Comparison of ENCODE assay signal across 2 cellular contexts in genomic region chr22:46749682-46750529, GRCh38.
TF ChIP-seq lines count a peak whose summit lies in the region.

No MANE protein-coding gene starts in this region.

TF ChIP-seq in GM12878, 131 proteins besides CTCF, POLR2A, EP300 and RAD21 (continued from another document):
- TF ChIP-seq NKRF (conservative IDR thresholded peaks at IDR 0.05) (no peak), TCF12 (IDR thresholded peaks at IDR 0.05; ENCODE audit: low read depth, low read length) (no peak), TCF7 (IDR thresholded peaks at IDR 0.05; ENCODE audit: borderline replicate concordance) (no peak), MXI1 (IDR thresholded peaks at IDR 0.05; ENCODE audit: low read depth, low read length) (no peak), MTA2 (IDR thresholded peaks at IDR 0.05; ENCODE audit: low read depth) (no peak), TBL1XR1 (IDR thresholded peaks at IDR 0.05; ENCODE audit: low read depth, low read length) (no peak), CREB1 (IDR thresholded peaks at IDR 0.05; ENCODE audit: low read depth) (no peak), DPF2 (IDR thresholded peaks at IDR 0.05) (no peak)
- TF ChIP-seq, protein P1, sequence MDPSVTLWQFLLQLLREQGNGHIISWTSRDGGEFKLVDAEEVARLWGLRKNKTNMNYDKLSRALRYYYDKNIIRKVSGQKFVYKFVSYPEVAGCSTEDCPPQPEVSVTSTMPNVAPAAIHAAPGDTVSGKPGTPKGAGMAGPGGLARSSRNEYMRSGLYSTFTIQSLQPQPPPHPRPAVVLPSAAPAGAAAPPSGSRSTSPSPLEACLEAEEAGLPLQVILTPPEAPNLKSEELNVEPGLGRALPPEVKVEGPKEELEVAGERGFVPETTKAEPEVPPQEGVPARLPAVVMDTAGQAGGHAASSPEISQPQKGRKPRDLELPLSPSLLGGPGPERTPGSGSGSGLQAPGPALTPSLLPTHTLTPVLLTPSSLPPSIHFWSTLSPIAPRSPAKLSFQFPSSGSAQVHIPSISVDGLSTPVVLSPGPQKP (IDR thresholded peaks at IDR 0.05; ENCODE audit: low read depth, low read length) = no peak
- TF ChIP-seq, protein P2, sequence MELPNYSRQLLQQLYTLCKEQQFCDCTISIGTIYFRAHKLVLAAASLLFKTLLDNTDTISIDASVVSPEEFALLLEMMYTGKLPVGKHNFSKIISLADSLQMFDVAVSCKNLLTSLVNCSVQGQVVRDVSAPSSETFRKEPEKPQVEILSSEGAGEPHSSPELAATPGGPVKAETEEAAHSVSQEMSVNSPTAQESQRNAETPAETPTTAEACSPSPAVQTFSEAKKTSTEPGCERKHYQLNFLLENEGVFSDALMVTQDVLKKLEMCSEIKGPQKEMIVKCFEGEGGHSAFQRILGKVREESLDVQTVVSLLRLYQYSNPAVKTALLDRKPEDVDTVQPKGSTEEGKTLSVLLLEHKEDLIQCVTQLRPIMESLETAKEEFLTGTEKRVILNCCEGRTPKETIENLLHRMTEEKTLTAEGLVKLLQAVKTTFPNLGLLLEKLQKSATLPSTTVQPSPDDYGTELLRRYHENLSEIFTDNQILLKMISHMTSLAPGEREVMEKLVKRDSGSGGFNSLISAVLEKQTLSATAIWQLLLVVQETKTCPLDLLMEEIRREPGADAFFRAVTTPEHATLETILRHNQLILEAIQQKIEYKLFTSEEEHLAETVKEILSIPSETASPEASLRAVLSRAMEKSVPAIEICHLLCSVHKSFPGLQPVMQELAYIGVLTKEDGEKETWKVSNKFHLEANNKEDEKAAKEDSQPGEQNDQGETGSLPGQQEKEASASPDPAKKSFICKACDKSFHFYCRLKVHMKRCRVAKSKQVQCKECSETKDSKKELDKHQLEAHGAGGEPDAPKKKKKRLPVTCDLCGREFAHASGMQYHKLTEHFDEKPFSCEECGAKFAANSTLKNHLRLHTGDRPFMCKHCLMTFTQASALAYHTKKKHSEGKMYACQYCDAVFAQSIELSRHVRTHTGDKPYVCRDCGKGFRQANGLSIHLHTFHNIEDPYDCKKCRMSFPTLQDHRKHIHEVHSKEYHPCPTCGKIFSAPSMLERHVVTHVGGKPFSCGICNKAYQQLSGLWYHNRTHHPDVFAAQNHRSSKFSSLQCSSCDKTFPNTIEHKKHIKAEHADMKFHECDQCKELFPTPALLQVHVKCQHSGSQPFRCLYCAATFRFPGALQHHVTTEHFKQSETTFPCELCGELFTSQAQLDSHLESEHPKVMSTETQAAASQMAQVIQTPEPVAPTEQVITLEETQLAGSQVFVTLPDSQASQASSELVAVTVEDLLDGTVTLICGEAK (IDR thresholded peaks at IDR 0.05; ENCODE audit: borderline replicate concordance) = no peak
- TF ChIP-seq, protein P3, sequence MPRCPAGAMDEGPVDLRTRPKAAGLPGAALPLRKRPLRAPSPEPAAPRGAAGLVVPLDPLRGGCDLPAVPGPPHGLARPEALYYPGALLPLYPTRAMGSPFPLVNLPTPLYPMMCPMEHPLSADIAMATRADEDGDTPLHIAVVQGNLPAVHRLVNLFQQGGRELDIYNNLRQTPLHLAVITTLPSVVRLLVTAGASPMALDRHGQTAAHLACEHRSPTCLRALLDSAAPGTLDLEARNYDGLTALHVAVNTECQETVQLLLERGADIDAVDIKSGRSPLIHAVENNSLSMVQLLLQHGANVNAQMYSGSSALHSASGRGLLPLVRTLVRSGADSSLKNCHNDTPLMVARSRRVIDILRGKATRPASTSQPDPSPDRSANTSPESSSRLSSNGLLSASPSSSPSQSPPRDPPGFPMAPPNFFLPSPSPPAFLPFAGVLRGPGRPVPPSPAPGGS (IDR thresholded peaks at IDR 0.05; ENCODE audit: borderline replicate concordance, insufficient read depth, low read depth, low read length, poor library complexity, severe bottlenecking) = no peak

TF ChIP-seq in HEK293T, 16 proteins besides CTCF, POLR2A, EP300 and RAD21 (continued from another document):
- no peak for TF ChIP-seq PKNOX1 (IDR thresholded peaks at IDR 0.05)
- no peak for TF ChIP-seq ELF4 (IDR thresholded peaks at IDR 0.05)
- no peak for TF ChIP-seq ARNT (IDR thresholded peaks at IDR 0.05)
TF ChIP-seq in HEK293T: peak in this region for 0.
